In genomic region chr10:33803248-33803647, GRCh38 we compare ENCODE assay signal across 1 cellular context.
A peak's percentile ranks its signal among the peaks of the same experiment; 100 is the strongest.
TF ChIP-seq lines count a peak whose summit lies in the region.

No MANE protein-coding gene starts in this region.

TF ChIP-seq in HEK293, 187 proteins besides CTCF, POLR2A, EP300 and RAD21 (continued from another document):
- TF ChIP-seq, protein P1, sequence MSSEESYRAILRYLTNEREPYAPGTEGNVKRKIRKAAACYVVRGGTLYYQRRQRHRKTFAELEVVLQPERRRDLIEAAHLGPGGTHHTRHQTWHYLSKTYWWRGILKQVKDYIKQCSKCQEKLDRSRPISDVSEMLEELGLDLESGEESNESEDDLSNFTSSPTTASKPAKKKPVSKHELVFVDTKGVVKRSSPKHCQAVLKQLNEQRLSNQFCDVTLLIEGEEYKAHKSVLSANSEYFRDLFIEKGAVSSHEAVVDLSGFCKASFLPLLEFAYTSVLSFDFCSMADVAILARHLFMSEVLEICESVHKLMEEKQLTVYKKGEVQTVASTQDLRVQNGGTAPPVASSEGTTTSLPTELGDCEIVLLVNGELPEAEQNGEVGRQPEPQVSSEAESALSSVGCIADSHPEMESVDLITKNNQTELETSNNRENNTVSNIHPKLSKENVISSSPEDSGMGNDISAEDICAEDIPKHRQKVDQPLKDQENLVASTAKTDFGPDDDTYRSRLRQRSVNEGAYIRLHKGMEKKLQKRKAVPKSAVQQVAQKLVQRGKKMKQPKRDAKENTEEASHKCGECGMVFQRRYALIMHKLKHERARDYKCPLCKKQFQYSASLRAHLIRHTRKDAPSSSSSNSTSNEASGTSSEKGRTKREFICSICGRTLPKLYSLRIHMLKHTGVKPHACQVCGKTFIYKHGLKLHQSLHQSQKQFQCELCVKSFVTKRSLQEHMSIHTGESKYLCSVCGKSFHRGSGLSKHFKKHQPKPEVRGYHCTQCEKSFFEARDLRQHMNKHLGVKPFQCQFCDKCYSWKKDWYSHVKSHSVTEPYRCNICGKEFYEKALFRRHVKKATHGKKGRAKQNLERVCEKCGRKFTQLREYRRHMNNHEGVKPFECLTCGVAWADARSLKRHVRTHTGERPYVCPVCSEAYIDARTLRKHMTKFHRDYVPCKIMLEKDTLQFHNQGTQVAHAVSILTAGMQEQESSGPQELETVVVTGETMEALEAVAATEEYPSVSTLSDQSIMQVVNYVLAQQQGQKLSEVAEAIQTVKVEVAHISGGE (tag by site-specific recombination; conservative IDR thresholded peaks at IDR 0.05; ENCODE audit: low read depth): no peak
- TF ChIP-seq, protein P2, sequence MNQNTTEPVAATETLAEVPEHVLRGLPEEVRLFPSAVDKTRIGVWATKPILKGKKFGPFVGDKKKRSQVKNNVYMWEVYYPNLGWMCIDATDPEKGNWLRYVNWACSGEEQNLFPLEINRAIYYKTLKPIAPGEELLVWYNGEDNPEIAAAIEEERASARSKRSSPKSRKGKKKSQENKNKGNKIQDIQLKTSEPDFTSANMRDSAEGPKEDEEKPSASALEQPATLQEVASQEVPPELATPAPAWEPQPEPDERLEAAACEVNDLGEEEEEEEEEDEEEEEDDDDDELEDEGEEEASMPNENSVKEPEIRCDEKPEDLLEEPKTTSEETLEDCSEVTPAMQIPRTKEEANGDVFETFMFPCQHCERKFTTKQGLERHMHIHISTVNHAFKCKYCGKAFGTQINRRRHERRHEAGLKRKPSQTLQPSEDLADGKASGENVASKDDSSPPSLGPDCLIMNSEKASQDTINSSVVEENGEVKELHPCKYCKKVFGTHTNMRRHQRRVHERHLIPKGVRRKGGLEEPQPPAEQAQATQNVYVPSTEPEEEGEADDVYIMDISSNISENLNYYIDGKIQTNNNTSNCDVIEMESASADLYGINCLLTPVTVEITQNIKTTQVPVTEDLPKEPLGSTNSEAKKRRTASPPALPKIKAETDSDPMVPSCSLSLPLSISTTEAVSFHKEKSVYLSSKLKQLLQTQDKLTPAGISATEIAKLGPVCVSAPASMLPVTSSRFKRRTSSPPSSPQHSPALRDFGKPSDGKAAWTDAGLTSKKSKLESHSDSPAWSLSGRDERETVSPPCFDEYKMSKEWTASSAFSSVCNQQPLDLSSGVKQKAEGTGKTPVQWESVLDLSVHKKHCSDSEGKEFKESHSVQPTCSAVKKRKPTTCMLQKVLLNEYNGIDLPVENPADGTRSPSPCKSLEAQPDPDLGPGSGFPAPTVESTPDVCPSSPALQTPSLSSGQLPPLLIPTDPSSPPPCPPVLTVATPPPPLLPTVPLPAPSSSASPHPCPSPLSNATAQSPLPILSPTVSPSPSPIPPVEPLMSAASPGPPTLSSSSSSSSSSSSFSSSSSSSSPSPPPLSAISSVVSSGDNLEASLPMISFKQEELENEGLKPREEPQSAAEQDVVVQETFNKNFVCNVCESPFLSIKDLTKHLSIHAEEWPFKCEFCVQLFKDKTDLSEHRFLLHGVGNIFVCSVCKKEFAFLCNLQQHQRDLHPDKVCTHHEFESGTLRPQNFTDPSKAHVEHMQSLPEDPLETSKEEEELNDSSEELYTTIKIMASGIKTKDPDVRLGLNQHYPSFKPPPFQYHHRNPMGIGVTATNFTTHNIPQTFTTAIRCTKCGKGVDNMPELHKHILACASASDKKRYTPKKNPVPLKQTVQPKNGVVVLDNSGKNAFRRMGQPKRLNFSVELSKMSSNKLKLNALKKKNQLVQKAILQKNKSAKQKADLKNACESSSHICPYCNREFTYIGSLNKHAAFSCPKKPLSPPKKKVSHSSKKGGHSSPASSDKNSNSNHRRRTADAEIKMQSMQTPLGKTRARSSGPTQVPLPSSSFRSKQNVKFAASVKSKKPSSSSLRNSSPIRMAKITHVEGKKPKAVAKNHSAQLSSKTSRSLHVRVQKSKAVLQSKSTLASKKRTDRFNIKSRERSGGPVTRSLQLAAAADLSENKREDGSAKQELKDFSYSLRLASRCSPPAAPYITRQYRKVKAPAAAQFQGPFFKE (tag by site-specific recombination; IDR thresholded peaks at IDR 0.05; ENCODE audit: borderline replicate concordance): no peak
- no peak for TF ChIP-seq ZNF513 (tag by site-specific recombination; IDR thresholded peaks at IDR 0.05)
- no peak for TF ChIP-seq MEIS1 (CRISPR knock-in tag; IDR thresholded peaks at IDR 0.05; ENCODE audit: borderline replicate concordance)
- TF ChIP-seq ZNF558 (tag by site-specific recombination; IDR thresholded peaks at IDR 0.05): no peak
- TF ChIP-seq ZNF211 (tag by site-specific recombination; IDR thresholded peaks at IDR 0.05; ENCODE audit: low read depth): no peak
- TF ChIP-seq ZNF24 (tag by site-specific recombination; IDR thresholded peaks at IDR 0.05): 0 out of 2 replicates have a peak, but pooled peaks have one; percentile 28
- TF ChIP-seq ZNF292 (tag by site-specific recombination; IDR thresholded peaks at IDR 0.05; ENCODE audit: borderline replicate concordance, low read depth): no peak
- TF ChIP-seq, protein P3, sequence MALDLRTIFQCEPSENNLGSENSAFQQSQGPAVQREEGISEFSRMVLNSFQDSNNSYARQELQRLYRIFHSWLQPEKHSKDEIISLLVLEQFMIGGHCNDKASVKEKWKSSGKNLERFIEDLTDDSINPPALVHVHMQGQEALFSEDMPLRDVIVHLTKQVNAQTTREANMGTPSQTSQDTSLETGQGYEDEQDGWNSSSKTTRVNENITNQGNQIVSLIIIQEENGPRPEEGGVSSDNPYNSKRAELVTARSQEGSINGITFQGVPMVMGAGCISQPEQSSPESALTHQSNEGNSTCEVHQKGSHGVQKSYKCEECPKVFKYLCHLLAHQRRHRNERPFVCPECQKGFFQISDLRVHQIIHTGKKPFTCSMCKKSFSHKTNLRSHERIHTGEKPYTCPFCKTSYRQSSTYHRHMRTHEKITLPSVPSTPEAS (tag by site-specific recombination; IDR thresholded peaks at IDR 0.05): no peak
- no peak for TF ChIP-seq TRIM28 (IDR thresholded peaks at IDR 0.05; ENCODE audit: borderline replicate concordance, low read length)
- TF ChIP-seq ZNF600 (tag by site-specific recombination; IDR thresholded peaks at IDR 0.05): peak; percentile 83
- TF ChIP-seq ATF2 (tag by site-specific recombination; IDR thresholded peaks at IDR 0.05; ENCODE audit: low read depth): no peak
- TF ChIP-seq, protein P4, sequence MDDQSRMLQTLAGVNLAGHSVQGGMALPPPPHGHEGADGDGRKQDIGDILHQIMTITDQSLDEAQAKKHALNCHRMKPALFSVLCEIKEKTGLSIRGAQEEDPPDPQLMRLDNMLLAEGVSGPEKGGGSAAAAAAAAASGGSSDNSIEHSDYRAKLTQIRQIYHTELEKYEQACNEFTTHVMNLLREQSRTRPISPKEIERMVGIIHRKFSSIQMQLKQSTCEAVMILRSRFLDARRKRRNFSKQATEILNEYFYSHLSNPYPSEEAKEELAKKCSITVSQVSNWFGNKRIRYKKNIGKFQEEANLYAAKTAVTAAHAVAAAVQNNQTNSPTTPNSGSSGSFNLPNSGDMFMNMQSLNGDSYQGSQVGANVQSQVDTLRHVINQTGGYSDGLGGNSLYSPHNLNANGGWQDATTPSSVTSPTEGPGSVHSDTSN (CRISPR knock-in tag; IDR thresholded peaks at IDR 0.05): no peak
- no peak for TF ChIP-seq ZNF335 (tag by site-specific recombination; conservative IDR thresholded peaks at IDR 0.05)
- peak; percentile 46; the same call in 1 of the 2 replicates for TF ChIP-seq ZNF184 (tag by site-specific recombination; IDR thresholded peaks at IDR 0.05)
- peak; percentile 67 for TF ChIP-seq ZXDB (tag by site-specific recombination; IDR thresholded peaks at IDR 0.05)
- no peak for TF ChIP-seq ZIC2 (tag by site-specific recombination; IDR thresholded peaks at IDR 0.05)
- TF ChIP-seq HOXD13 (CRISPR knock-in tag; IDR thresholded peaks at IDR 0.05; ENCODE audit: borderline replicate concordance): no peak
- TF ChIP-seq ZNF10 (tag by site-specific recombination; IDR thresholded peaks at IDR 0.05): 0 out of 2 replicates have a peak, but pooled peaks have one; percentile 45
- no peak for TF ChIP-seq ZNF792 (tag by site-specific recombination; IDR thresholded peaks at IDR 0.05)
- no peak for TF ChIP-seq GLIS2 (tag by site-specific recombination; IDR thresholded peaks at IDR 0.05)
- no peak for TF ChIP-seq ZNF175 (tag by site-specific recombination; IDR thresholded peaks at IDR 0.05)
- no peak for TF ChIP-seq ZBTB8A (tag by site-specific recombination; IDR thresholded peaks at IDR 0.05)
- TF ChIP-seq BCL11B (tag by site-specific recombination; IDR thresholded peaks at IDR 0.05; ENCODE audit: low read depth): no peak
- TF ChIP-seq ZNF555 (tag by site-specific recombination; conservative IDR thresholded peaks at IDR 0.05): no peak
- peak; percentile 33; the same call in 1 of the 2 replicates for TF ChIP-seq PRDM10 (tag by site-specific recombination; IDR thresholded peaks at IDR 0.05)
- TF ChIP-seq ZNF843 (tag by site-specific recombination; IDR thresholded peaks at IDR 0.05): no peak
- no peak for TF ChIP-seq ZNF16 (tag by site-specific recombination; IDR thresholded peaks at IDR 0.05; ENCODE audit: low read depth)
